In genomic region chr6:156876302-156876701, GRCh38 we compare ENCODE assay signal across 1 cellular context.
TF ChIP-seq lines count a peak whose summit lies in the region.

No MANE protein-coding gene starts in this region.

TF ChIP-seq in K562, 482 proteins besides CTCF, POLR2A, EP300 and RAD21 (continued from another document):
- TF ChIP-seq ZNF318 (IDR thresholded peaks at IDR 0.05; ENCODE audit: borderline replicate concordance in 1 of 2, low read depth in 1 of 2), result no peak
- TF ChIP-seq RUNX1 (IDR thresholded peaks at IDR 0.05; ENCODE audit: low read depth), result no peak
